8 cellular contexts compared by ENCODE assay signal in genomic region chr7:6487184-6487545, GRCh38.
"Had no signal": no experiment of that assay in that cellular context is flagged by ENCODE, and none has a peak within 500 bp of the region (broad histone marks: within the 10 kb centered on the region; RNA-seq: fewer than 3 reads in every experiment).

No MANE protein-coding gene starts in this region.

- H3K27ac Mint-ChIP-seq: GM23338, H9 had no signal

- DNase-seq: H9, HCEC 1CT had no signal

- ATAC-seq: GM23338, HepG2 had no signal

- H3K4me3 Mint-ChIP-seq: GM23338, H9 had no signal

- H3K27ac ChIP-seq: HL-60 had no signal

- H3K27me3 Mint-ChIP-seq: IgD-negative memory B cell had no signal

- FAIRE-seq: H1, H54, HepG2 had no signal

- H3K9me3 Mint-ChIP-seq: IgD-negative memory B cell had no signal
